Comparison of ENCODE assay signal across 19 cellular contexts in genomic region chr11:6657346-6657745, GRCh38. TPM values are rescaled to one million over a fixed set of nuclear protein-coding genes. Genes with fewer than 3 reads are reported as not detected.
A peak's percentile ranks its signal among the peaks of the same experiment; 100 is the strongest.
DNase-seq lines count a peak whose midpoint lies in the region; ATAC-seq and TF ChIP-seq lines count a peak whose summit lies in the region.
"Had no signal": no experiment of that assay in that cellular context is flagged by ENCODE, and none has a peak within 500 bp of the region (broad histone marks: within the 10 kb centered on the region; RNA-seq: fewer than 3 reads in every experiment).

No MANE protein-coding gene starts in this region.

- H3K27me3 ChIP-seq in gastroesophageal sphincter: no peaks in the 10 kb centered on the region
- H3K27me3 ChIP-seq: suprapubic skin had no signal

- no peak for TF ChIP-seq POLR2A in gastroesophageal sphincter (IDR thresholded peaks at IDR 0.05)

- no peak overlapping the region for H3K4me3 ChIP-seq in fibroblast of mammary gland (ENCODE audit: control insufficient read depth, low read depth, low read length)
- H3K4me3 ChIP-seq in gastroesophageal sphincter: no peak overlapping the region
- H3K4me3 ChIP-seq: A549, suprapubic skin had no signal

- TF ChIP-seq CTCF in fibroblast of mammary gland (conservative IDR thresholded peaks at IDR 0.05; ENCODE audit: control insufficient read depth, insufficient read depth, low read depth, low read length) (no peak), type B pancreatic cell (conservative IDR thresholded peaks at IDR 0.05) (no peak), gastroesophageal sphincter (IDR thresholded peaks at IDR 0.05) (no peak)

- WGBS in gastroesophageal sphincter (ENCODE audit: low coverage in 1 of 2), 2 donors: 71 to 79% methylated on average over 1 of the region's 1 CpG

- H3K27ac Mint-ChIP-seq in type B pancreatic cell: no peak overlapping the region
- H3K27ac Mint-ChIP-seq: H9, memory B cell had no signal

- no peak for DNase-seq in activated T-cell treated with anti-CD3 and anti-CD28 coated beads, Interleukin-2, amount 50 U/mL, for 4 hours
- no peak for DNase-seq in activated T-cell treated with anti-CD3 and anti-CD28 coated beads, Interleukin-2, amount 50 U/mL, for 48 hours
- DNase-seq in fibroblast of mammary gland (ENCODE audit: low read depth) (peak; percentile 36), type B pancreatic cell (ENCODE audit: extremely low spot score, unreplicated experiment) (no peak)
- DNase-seq: activated CD4-positive, alpha-beta T cell treated with anti-CD3 and anti-CD28 coated beads for 48 hours; brain microvascular endothelial cell; Caco-2; foreskin melanocyte; H9; Karpas-422; NCI-H187; stimulated activated CD4-positive, alpha-beta T cell treated with anti-CD3 and anti-CD28 coated beads, Interleukin-12 subunit alpha, Interleukin-12 subunit beta, amount 100 ng/mL, for 4 hours; T-helper 1 cell had no signal

- peaks cover 3% of the 10 kb centered on the region for H3K27me3 Mint-ChIP-seq in activated T-cell treated with anti-CD3 and anti-CD28 coated beads, Interleukin-2, amount 50 U/mL, for 4 hours (ENCODE audit: low read depth)
- H3K27me3 Mint-ChIP-seq in type B pancreatic cell: peaks cover 21% of the 10 kb centered on the region

- H3K4me3 Mint-ChIP-seq in activated T-cell treated with anti-CD3 and anti-CD28 coated beads, Interleukin-2, amount 50 U/mL, for 4 hours: peak overlapping the region; percentile 48
- peak overlapping the region; percentile 86 for H3K4me3 Mint-ChIP-seq in type B pancreatic cell

- TF ChIP-seq EP300 in gastroesophageal sphincter (IDR thresholded peaks at IDR 0.05): no peak

- no peaks in the 10 kb centered on the region for H3K9me3 Mint-ChIP-seq in activated T-cell treated with anti-CD3 and anti-CD28 coated beads, Interleukin-2, amount 50 U/mL, for 4 hours
- H3K9me3 Mint-ChIP-seq in type B pancreatic cell: no peaks in the 10 kb centered on the region
- H3K9me3 Mint-ChIP-seq: H9, memory B cell had no signal

- H3K4me1 ChIP-seq in gastroesophageal sphincter: peaks cover 0 to 45% (median 3%) of the 10 kb centered on the region in 3 donors
- H3K4me1 ChIP-seq: A549, Caco-2, parathyroid adenoma had no signal

- no peaks in the 10 kb centered on the region for H3K36me3 ChIP-seq in gastroesophageal sphincter
- H3K36me3 ChIP-seq: brain microvascular endothelial cell, suprapubic skin had no signal

- no peaks in the 10 kb centered on the region for H3K36me3 Mint-ChIP-seq in activated T-cell treated with anti-CD3 and anti-CD28 coated beads, Interleukin-2, amount 50 U/mL, for 4 hours (ENCODE audit: insufficient read depth)
- no peaks in the 10 kb centered on the region for H3K36me3 Mint-ChIP-seq in type B pancreatic cell

- H3K4me1 Mint-ChIP-seq in activated T-cell treated with anti-CD3 and anti-CD28 coated beads, Interleukin-2, amount 50 U/mL, for 4 hours (ENCODE audit: low read depth): peaks cover 3% of the 10 kb centered on the region
- peaks cover 9% of the 10 kb centered on the region for H3K4me1 Mint-ChIP-seq in type B pancreatic cell (ENCODE audit: unreplicated experiment)

- H3K9me3 ChIP-seq in gastroesophageal sphincter: no peaks in the 10 kb centered on the region
- H3K9me3 ChIP-seq: A549, Caco-2, suprapubic skin had no signal

- ATAC-seq in activated T-cell treated with anti-CD3 and anti-CD28 coated beads, Interleukin-2, amount 50 U/mL, for 4 hours: no peak
- ATAC-seq in gastroesophageal sphincter: no peak
- no peak for ATAC-seq in GM18519 (IDR thresholded peaks at IDR 0.05; ENCODE audit: low FRiP score, unreplicated experiment)
- ATAC-seq: A549 had no signal

- H3K27ac ChIP-seq in gastroesophageal sphincter: no peak overlapping the region
- H3K27ac ChIP-seq: A549, brain microvascular endothelial cell, parathyroid adenoma, suprapubic skin had no signal

RNA-seq across cellular contexts. Expression of gene DCHS1, which starts 1.7 kb away (rescaled TPM):
- total RNA-seq in activated T-cell treated with anti-CD3 and anti-CD28 coated beads, Interleukin-2, amount 50 U/mL, for 4 hours: under 1 TPM; 0.28 to 0.40 (median 0.33) TPM
- 3.9 and 54.9 TPM in 2 replicates for total RNA-seq in type B pancreatic cell (ENCODE audit: low replicate concordance)
- total RNA-seq in gastroesophageal sphincter: 10 to 100 TPM; 22.2 to 59.8 (median 37.8) TPM

RNA-seq across cellular contexts. Expression of gene MRPL17, which starts 25.8 kb away (rescaled TPM):
- total RNA-seq in activated T-cell treated with anti-CD3 and anti-CD28 coated beads, Interleukin-2, amount 50 U/mL, for 4 hours: 100 to 1,000 TPM; 149 to 162 (median 156) TPM
- total RNA-seq in type B pancreatic cell (ENCODE audit: low replicate concordance) (46.6 and 67.3 TPM in 2 replicates), gastroesophageal sphincter (10 to 100 TPM; 12.6 to 35.0 (median 18.6) TPM)

RNA-seq across cellular contexts. Expression of gene TPP1, which starts 38.1 kb away (rescaled TPM):
- total RNA-seq in activated T-cell treated with anti-CD3 and anti-CD28 coated beads, Interleukin-2, amount 50 U/mL, for 4 hours: 10 to 100 TPM; 25.4 to 35.6 (median 27.3) TPM
- 72.8 and 97.8 TPM in 2 replicates for total RNA-seq in type B pancreatic cell (ENCODE audit: low replicate concordance)
- 10 to 100 TPM; 67.6 to 84.4 (median 76.9) TPM for total RNA-seq in gastroesophageal sphincter

RNA-seq across cellular contexts. Expression of gene TAF10, which starts 45.3 kb away (rescaled TPM):
- total RNA-seq in activated T-cell treated with anti-CD3 and anti-CD28 coated beads, Interleukin-2, amount 50 U/mL, for 4 hours: 100 to 1,000 TPM; 163 to 191 (median 188) TPM
- total RNA-seq in type B pancreatic cell (ENCODE audit: low replicate concordance): 121 and 130 TPM in 2 replicates
- total RNA-seq in gastroesophageal sphincter: 10 to 100 TPM; 21.7 to 41.1 (median 35.4) TPM

RNA-seq across cellular contexts. Expression of gene ILK, which starts 53.8 kb away (rescaled TPM):
- 10 to 100 TPM; 38.6 to 48.9 (median 45.0) TPM for total RNA-seq in activated T-cell treated with anti-CD3 and anti-CD28 coated beads, Interleukin-2, amount 50 U/mL, for 4 hours
- total RNA-seq in type B pancreatic cell (ENCODE audit: low replicate concordance) (92.7 and 135 TPM in 2 replicates), gastroesophageal sphincter (100 to 1,000 TPM; 395 to 658 (median 466) TPM)
